ENCODE assay signal across 1 cellular context in the genomic region with DNA sequence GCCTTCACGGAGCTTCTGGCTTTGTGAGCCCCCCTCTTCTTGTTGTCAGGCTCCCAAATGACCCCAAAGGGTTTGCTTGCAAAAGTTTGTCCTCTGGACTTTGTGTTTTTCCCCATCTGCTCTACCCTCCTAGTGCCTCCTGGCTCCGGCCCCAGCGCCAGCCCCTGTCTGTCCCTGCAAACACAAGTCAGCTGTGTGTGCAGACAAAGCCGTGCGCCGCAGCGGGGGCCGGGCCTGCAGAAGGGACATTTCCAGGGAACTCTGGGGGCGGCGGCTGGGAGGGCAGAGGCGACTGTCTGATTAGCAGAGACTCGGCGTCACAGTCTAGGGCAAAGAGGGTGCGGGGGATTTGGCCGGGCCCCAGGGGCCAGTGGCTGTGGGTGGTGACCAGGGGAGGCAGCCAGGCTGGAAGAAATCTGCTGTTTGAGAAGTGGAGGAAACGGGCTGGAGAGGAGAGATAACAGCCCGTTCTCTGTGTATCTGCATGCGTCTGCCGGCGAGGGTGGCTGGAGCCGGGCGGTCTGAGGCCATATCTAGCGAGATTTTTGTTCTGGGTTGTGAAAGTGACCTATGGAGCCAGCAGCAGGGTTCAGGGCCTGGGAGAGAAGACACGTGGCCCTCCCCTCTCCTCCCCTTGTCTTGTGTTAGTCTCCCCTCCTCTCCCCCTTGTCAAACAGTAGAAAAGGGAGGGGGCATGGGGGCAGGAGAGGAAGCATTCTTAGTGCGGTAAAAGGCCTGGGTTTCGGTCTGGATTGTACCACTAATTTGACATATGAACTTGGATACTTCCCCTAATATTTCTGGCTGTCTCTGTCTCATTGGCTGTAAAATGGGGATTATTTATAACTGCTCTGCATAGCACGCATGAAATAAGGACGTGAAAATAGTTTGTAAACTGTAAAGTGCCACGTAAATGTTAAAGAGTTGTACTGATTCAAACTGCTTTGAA.
TF ChIP-seq lines count a peak whose summit lies in the region.

No MANE protein-coding gene starts in this region.

TF ChIP-seq in K562, 482 proteins besides CTCF, POLR2A, EP300 and RAD21 (continued from another document and continues in another):
- TF ChIP-seq CREM (IDR thresholded peaks at IDR 0.05; ENCODE audit: low read depth) (peak; percentile 89), MECOM (CRISPR knock-in tag; IDR thresholded peaks at IDR 0.05) (no peak), ZNF444 (CRISPR knock-in tag; IDR thresholded peaks at IDR 0.05) (no peak), FOSL1 (tag; conservative IDR thresholded peaks at IDR 0.05) (peak; percentile 73), DACH1 (IDR thresholded peaks at IDR 0.05; ENCODE audit: partially characterized antibody) (peak; percentile 76), DPF2 (IDR thresholded peaks at IDR 0.05) (peak; percentile 95), NELFE (IDR thresholded peaks at IDR 0.05; ENCODE audit: insufficient read depth, insufficient read length) (no peak), SOX6 (IDR thresholded peaks at IDR 0.05) (peak; percentile 93), ZNF184 (CRISPR knock-in tag; IDR thresholded peaks at IDR 0.05) (no peak), ZNF507 (tag; conservative IDR thresholded peaks at IDR 0.05) (no peak), ELF1 (tag; IDR thresholded peaks at IDR 0.05) (no peak), BRF1 (IDR thresholded peaks at IDR 0.05; ENCODE audit: borderline replicate concordance, extremely low read depth, insufficient read length) (no peak), FOXK2 (conservative IDR thresholded peaks at IDR 0.05 in 1 of 2, IDR thresholded peaks at IDR 0.05 in 1 of 2; ENCODE audit: low read depth in 2 of 2) (peak; percentile 57 to 73; a peak in 3 of 4 replicates), ZNF121 (CRISPR knock-in tag; conservative IDR thresholded peaks at IDR 0.05) (no peak), ILK (tag; IDR thresholded peaks at IDR 0.05; ENCODE audit: borderline replicate concordance, low read depth) (no peak), PML (IDR thresholded peaks at IDR 0.05; ENCODE audit: low read length) (peak; percentile 89), ZC3H8 (IDR thresholded peaks at IDR 0.05) (no peak), MED1 (CRISPR knock-in tag; IDR thresholded peaks at IDR 0.05; ENCODE audit: borderline replicate concordance) (no peak), HSF4 (CRISPR knock-in tag; IDR thresholded peaks at IDR 0.05; ENCODE audit: borderline replicate concordance) (no peak), RBM14 (IDR thresholded peaks at IDR 0.05; ENCODE audit: borderline replicate concordance, insufficient read depth, low read depth, low read length) (no peak), PHF20 (IDR thresholded peaks at IDR 0.05; ENCODE audit: partially characterized antibody) (no peak), MAFG (tag; conservative IDR thresholded peaks at IDR 0.05) (no peak), ARID1B (IDR thresholded peaks at IDR 0.05) (peak; percentile 98), ZNF175 (CRISPR knock-in tag; IDR thresholded peaks at IDR 0.05; ENCODE audit: low read depth) (peak; percentile 85; the same call in 1 of the 2 replicates), ZNF253 (CRISPR knock-in tag; conservative IDR thresholded peaks at IDR 0.05) (no peak), HDAC1 (IDR thresholded peaks at IDR 0.05) (peak; percentile 42 to 98; a peak in 2 of 4 replicates), ZNF197 (CRISPR knock-in tag; IDR thresholded peaks at IDR 0.05; ENCODE audit: low read depth) (no peak), HDGF (IDR thresholded peaks at IDR 0.05) (no peak), ZNF354B (CRISPR knock-in tag; IDR thresholded peaks at IDR 0.05) (no peak), OTX1 (CRISPR knock-in tag; IDR thresholded peaks at IDR 0.05) (no peak), SUPT5H (IDR thresholded peaks at IDR 0.05) (no peak)
- TF ChIP-seq, protein P1, sequence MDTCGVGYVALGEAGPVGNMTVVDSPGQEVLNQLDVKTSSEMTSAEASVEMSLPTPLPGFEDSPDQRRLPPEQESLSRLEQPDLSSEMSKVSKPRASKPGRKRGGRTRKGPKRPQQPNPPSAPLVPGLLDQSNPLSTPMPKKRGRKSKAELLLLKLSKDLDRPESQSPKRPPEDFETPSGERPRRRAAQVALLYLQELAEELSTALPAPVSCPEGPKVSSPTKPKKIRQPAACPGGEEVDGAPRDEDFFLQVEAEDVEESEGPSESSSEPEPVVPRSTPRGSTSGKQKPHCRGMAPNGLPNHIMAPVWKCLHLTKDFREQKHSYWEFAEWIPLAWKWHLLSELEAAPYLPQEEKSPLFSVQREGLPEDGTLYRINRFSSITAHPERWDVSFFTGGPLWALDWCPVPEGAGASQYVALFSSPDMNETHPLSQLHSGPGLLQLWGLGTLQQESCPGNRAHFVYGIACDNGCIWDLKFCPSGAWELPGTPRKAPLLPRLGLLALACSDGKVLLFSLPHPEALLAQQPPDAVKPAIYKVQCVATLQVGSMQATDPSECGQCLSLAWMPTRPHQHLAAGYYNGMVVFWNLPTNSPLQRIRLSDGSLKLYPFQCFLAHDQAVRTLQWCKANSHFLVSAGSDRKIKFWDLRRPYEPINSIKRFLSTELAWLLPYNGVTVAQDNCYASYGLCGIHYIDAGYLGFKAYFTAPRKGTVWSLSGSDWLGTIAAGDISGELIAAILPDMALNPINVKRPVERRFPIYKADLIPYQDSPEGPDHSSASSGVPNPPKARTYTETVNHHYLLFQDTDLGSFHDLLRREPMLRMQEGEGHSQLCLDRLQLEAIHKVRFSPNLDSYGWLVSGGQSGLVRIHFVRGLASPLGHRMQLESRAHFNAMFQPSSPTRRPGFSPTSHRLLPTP (IDR thresholded peaks at IDR 0.05; ENCODE audit: borderline replicate concordance, extremely low read depth, insufficient read length) = no peak
- TF ChIP-seq, protein P2, sequence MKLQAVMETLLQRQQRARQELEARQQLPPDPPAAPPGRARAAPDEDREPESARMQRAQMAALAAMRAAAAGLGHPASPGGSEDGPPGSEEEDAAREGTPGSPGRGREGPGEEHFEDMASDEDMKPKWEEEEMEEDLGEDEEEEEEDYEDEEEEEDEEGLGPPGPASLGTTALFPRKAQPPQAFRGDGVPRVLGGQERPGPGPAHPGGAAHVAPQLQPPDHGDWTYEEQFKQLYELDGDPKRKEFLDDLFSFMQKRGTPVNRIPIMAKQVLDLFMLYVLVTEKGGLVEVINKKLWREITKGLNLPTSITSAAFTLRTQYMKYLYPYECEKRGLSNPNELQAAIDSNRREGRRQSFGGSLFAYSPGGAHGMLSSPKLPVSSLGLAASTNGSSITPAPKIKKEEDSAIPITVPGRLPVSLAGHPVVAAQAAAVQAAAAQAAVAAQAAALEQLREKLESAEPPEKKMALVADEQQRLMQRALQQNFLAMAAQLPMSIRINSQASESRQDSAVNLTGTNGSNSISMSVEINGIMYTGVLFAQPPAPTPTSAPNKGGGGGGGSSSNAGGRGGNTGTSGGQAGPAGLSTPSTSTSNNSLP (IDR thresholded peaks at IDR 0.05; ENCODE audit: borderline replicate concordance, low read depth, low read length) = 0 out of 2 replicates have a peak, but pooled peaks have one; percentile 15
- TF ChIP-seq, protein P3, sequence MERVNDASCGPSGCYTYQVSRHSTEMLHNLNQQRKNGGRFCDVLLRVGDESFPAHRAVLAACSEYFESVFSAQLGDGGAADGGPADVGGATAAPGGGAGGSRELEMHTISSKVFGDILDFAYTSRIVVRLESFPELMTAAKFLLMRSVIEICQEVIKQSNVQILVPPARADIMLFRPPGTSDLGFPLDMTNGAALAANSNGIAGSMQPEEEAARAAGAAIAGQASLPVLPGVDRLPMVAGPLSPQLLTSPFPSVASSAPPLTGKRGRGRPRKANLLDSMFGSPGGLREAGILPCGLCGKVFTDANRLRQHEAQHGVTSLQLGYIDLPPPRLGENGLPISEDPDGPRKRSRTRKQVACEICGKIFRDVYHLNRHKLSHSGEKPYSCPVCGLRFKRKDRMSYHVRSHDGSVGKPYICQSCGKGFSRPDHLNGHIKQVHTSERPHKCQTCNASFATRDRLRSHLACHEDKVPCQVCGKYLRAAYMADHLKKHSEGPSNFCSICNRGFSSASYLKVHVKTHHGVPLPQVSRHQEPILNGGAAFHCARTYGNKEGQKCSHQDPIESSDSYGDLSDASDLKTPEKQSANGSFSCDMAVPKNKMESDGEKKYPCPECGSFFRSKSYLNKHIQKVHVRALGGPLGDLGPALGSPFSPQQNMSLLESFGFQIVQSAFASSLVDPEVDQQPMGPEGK (CRISPR knock-in tag; IDR thresholded peaks at IDR 0.05; ENCODE audit: borderline replicate concordance) = no peak
- TF ChIP-seq, protein P4, sequence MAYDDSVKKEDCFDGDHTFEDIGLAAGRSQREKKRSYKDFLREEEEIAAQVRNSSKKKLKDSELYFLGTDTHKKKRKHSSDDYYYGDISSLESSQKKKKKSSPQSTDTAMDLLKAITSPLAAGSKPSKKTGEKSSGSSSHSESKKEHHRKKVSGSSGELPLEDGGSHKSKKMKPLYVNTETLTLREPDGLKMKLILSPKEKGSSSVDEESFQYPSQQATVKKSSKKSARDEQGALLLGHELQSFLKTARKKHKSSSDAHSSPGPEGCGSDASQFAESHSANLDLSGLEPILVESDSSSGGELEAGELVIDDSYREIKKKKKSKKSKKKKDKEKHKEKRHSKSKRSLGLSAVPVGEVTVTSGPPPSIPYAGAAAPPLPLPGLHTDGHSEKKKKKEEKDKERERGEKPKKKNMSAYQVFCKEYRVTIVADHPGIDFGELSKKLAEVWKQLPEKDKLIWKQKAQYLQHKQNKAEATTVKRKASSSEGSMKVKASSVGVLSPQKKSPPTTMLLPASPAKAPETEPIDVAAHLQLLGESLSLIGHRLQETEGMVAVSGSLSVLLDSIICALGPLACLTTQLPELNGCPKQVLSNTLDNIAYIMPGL (CRISPR knock-in tag; IDR thresholded peaks at IDR 0.05) = no peak
- TF ChIP-seq, protein P5, sequence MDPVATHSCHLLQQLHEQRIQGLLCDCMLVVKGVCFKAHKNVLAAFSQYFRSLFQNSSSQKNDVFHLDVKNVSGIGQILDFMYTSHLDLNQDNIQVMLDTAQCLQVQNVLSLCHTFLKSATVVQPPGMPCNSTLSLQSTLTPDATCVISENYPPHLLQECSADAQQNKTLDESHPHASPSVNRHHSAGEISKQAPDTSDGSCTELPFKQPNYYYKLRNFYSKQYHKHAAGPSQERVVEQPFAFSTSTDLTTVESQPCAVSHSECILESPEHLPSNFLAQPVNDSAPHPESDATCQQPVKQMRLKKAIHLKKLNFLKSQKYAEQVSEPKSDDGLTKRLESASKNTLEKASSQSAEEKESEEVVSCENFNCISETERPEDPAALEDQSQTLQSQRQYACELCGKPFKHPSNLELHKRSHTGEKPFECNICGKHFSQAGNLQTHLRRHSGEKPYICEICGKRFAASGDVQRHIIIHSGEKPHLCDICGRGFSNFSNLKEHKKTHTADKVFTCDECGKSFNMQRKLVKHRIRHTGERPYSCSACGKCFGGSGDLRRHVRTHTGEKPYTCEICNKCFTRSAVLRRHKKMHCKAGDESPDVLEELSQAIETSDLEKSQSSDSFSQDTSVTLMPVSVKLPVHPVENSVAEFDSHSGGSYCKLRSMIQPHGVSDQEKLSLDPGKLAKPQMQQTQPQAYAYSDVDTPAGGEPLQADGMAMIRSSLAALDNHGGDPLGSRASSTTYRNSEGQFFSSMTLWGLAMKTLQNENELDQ (CRISPR knock-in tag; IDR thresholded peaks at IDR 0.05; ENCODE audit: borderline replicate concordance) = no peak
- TF ChIP-seq, protein P6, sequence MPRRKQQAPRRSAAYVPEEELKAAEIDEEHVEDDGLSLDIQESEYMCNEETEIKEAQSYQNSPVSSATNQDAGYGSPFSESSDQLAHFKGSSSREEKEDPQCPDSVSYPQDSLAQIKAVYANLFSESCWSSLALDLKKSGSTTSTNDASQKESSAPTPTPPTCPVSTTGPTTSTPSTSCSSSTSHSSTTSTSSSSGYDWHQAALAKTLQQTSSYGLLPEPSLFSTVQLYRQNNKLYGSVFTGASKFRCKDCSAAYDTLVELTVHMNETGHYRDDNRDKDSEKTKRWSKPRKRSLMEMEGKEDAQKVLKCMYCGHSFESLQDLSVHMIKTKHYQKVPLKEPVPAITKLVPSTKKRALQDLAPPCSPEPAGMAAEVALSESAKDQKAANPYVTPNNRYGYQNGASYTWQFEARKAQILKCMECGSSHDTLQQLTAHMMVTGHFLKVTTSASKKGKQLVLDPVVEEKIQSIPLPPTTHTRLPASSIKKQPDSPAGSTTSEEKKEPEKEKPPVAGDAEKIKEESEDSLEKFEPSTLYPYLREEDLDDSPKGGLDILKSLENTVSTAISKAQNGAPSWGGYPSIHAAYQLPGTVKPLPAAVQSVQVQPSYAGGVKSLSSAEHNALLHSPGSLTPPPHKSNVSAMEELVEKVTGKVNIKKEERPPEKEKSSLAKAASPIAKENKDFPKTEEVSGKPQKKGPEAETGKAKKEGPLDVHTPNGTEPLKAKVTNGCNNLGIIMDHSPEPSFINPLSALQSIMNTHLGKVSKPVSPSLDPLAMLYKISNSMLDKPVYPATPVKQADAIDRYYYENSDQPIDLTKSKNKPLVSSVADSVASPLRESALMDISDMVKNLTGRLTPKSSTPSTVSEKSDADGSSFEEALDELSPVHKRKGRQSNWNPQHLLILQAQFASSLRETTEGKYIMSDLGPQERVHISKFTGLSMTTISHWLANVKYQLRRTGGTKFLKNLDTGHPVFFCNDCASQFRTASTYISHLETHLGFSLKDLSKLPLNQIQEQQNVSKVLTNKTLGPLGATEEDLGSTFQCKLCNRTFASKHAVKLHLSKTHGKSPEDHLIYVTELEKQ (CRISPR knock-in tag; IDR thresholded peaks at IDR 0.05) = no peak
- TF ChIP-seq, protein P7, sequence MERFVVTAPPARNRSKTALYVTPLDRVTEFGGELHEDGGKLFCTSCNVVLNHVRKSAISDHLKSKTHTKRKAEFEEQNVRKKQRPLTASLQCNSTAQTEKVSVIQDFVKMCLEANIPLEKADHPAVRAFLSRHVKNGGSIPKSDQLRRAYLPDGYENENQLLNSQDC (CRISPR knock-in tag; IDR thresholded peaks at IDR 0.05) = no peak
- TF ChIP-seq, protein P8, sequence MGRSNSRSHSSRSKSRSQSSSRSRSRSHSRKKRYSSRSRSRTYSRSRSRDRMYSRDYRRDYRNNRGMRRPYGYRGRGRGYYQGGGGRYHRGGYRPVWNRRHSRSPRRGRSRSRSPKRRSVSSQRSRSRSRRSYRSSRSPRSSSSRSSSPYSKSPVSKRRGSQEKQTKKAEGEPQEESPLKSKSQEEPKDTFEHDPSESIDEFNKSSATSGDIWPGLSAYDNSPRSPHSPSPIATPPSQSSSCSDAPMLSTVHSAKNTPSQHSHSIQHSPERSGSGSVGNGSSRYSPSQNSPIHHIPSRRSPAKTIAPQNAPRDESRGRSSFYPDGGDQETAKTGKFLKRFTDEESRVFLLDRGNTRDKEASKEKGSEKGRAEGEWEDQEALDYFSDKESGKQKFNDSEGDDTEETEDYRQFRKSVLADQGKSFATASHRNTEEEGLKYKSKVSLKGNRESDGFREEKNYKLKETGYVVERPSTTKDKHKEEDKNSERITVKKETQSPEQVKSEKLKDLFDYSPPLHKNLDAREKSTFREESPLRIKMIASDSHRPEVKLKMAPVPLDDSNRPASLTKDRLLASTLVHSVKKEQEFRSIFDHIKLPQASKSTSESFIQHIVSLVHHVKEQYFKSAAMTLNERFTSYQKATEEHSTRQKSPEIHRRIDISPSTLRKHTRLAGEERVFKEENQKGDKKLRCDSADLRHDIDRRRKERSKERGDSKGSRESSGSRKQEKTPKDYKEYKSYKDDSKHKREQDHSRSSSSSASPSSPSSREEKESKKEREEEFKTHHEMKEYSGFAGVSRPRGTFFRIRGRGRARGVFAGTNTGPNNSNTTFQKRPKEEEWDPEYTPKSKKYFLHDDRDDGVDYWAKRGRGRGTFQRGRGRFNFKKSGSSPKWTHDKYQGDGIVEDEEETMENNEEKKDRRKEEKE (IDR thresholded peaks at IDR 0.05; ENCODE audit: borderline replicate concordance in 1 of 2, control insufficient read depth in 1 of 2, low read depth in 2 of 2, low read length in 1 of 2) = 0 out of 4 replicates have a peak, but pooled peaks of 1 of the 2 experiments have one; percentile 34
